Comparison of ENCODE assay signal across 14 cellular contexts in the genomic region with DNA sequence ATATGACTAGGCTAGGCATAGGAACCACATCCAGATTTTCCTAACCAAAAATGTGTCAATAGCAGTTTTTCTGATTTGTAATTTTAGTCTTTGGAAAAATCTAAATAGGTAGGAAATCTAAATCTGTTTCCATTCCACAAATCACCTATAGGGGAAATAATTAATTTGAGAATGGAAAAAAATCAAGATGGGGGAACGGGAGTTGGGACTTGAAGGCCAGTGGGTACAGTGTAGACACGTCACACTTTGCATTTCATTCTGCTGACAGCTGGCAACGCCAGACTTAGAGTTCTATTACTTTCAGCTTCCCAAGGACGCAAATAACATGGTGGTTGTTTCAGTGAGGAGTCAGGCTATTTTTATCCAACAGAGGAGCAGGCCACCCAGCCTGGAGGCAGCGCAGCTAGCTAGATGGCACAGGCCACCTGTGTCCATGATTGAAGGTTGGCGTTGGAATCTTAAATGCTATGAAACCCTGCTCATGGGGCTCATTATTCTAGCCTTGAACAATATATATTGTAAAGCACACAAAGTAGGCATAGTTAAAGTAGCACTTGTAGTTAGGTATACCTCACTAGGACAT. TPM values are rescaled to one million over a fixed set of nuclear protein-coding genes. Genes with fewer than 3 reads are reported as not detected.
DNase-seq lines count a peak whose midpoint lies in the region; ATAC-seq and TF ChIP-seq lines count a peak whose summit lies in the region.
"Had no signal": no experiment of that assay in that cellular context is flagged by ENCODE, and none has a peak within 500 bp of the region (broad histone marks: within the 10 kb centered on the region; RNA-seq: fewer than 3 reads in every experiment).

No MANE protein-coding gene starts in this region.

- H3K36me3 ChIP-seq in upper lobe of right lung, result peaks cover 38% of the 10 kb centered on the region

- peak overlapping the region; percentile 7 for H3K27ac ChIP-seq in upper lobe of right lung

- DNase-seq in Right ventricle myocardium inferior (ENCODE audit: missing footprints), result no peak
- no peak for DNase-seq in cardiac septum (ENCODE audit: low spot score)
- no peak for DNase-seq in central memory CD8-positive, alpha-beta T cell (ENCODE audit: low spot score in 2 of 2)
- DNase-seq in myocyte (ENCODE audit: low read depth), result peak; percentile 81
- no peak for DNase-seq in upper lobe of right lung
- no peak for DNase-seq in ACHN
- DNase-seq: activated CD8-positive, alpha-beta memory T cell treated with anti-CD3 and anti-CD28 coated beads, Interleukin-2, amount 10 ng/mL, durations not matched to agents 7 days and 5 days; activated naive CD4-positive, alpha-beta T cell; cerebellar nuclear complex; DMS53; NCI-H446; stimulated activated CD4-positive, alpha-beta T cell treated with anti-CD3 and anti-CD28 coated beads, Interleukin-2, amount 100 ng/mL, for 48 hours had no signal

- intact Hi-C loops in Right ventricle myocardium inferior (cut with DNase I), result no loop called here
- intact Hi-C loops in cardiac septum (cut with DNase I), result loop anchor here (2.0 kb wide), 1 partner anchor 27 kb away; no protein-coding TSS in a partner anchor
- intact Hi-C loops in upper lobe of right lung (cut with DNase I), result no loop called here

- H3K27me3 ChIP-seq in upper lobe of right lung, result no peaks in the 10 kb centered on the region

- peaks cover 55% of the 10 kb centered on the region for H3K4me1 ChIP-seq in upper lobe of right lung

- no peaks in the 10 kb centered on the region for H3K9me3 ChIP-seq in upper lobe of right lung

- in situ Hi-C loops in ACHN (cut with HindIII; ENCODE audit: low pct_ligation_motif_present, low pct_unique_long_range_greater_than_20kb, low sequenced_read_pairs), result no loop called here

- no peak overlapping the region for H3K4me3 Mint-ChIP-seq in central memory CD8-positive, alpha-beta T cell
- H3K4me3 Mint-ChIP-seq: activated CD8-positive, alpha-beta memory T cell treated with anti-CD3 and anti-CD28 coated beads, Interleukin-2, amount 10 ng/mL, durations not matched to agents 7 days and 5 days had no signal

- H3K9me3 Mint-ChIP-seq in central memory CD8-positive, alpha-beta T cell, result no peaks in the 10 kb centered on the region

- peak overlapping the region; percentile 77 for H3K27ac Mint-ChIP-seq in central memory CD8-positive, alpha-beta T cell (ENCODE audit: low read depth)
- H3K27ac Mint-ChIP-seq: activated CD8-positive, alpha-beta memory T cell treated with anti-CD3 and anti-CD28 coated beads, Interleukin-2, amount 10 ng/mL, durations not matched to agents 7 days and 5 days had no signal

- peaks cover 48% of the 10 kb centered on the region for H3K4me1 Mint-ChIP-seq in central memory CD8-positive, alpha-beta T cell

- H3K36me3 Mint-ChIP-seq in central memory CD8-positive, alpha-beta T cell (ENCODE audit: insufficient read depth), result peaks cover 37% of the 10 kb centered on the region

- H3K4me3 ChIP-seq in upper lobe of right lung, result no peak overlapping the region

- no peak for TF ChIP-seq CTCF in upper lobe of right lung (IDR thresholded peaks at IDR 0.05)

- no peaks in the 10 kb centered on the region for H3K27me3 Mint-ChIP-seq in central memory CD8-positive, alpha-beta T cell
- H3K27me3 Mint-ChIP-seq: activated CD8-positive, alpha-beta memory T cell treated with anti-CD3 and anti-CD28 coated beads, Interleukin-2, amount 10 ng/mL, durations not matched to agents 7 days and 5 days had no signal

- ATAC-seq in Right ventricle myocardium inferior (peak; percentile 78), upper lobe of right lung (no peak), GM19328 (IDR thresholded peaks at IDR 0.05; ENCODE audit: unreplicated experiment) (no peak), HG02759 (IDR thresholded peaks at IDR 0.05; ENCODE audit: unreplicated experiment) (no peak)
- ATAC-seq in central memory CD8-positive, alpha-beta T cell (replicated peaks; ENCODE audit: extremely low read depth, poor library complexity, severe bottlenecking), result no peak
- ATAC-seq: activated CD8-positive, alpha-beta memory T cell treated with anti-CD3 and anti-CD28 coated beads, Interleukin-2, amount 10 ng/mL, durations not matched to agents 7 days and 5 days had no signal

RNA-seq across cellular contexts. Expression of gene HNRNPA3, which starts 23.4 kb away (rescaled TPM):
- total RNA-seq in Right ventricle myocardium inferior (66.6 TPM), cardiac septum (95.7 TPM), myocyte (29.2 and 29.6 TPM in 2 replicates), upper lobe of right lung (139 TPM)
- polyA plus RNA-seq in myocyte (2012), result 127 TPM

RNA-seq across cellular contexts. Expression of gene NFE2L2, which starts 28.6 kb away (rescaled TPM):
- 53.4 TPM for total RNA-seq in Right ventricle myocardium inferior
- total RNA-seq in cardiac septum, result 66.5 TPM
- total RNA-seq in myocyte, result 78.2 and 107 TPM in 2 replicates
- polyA plus RNA-seq in myocyte (2012), result 60.8 TPM
- total RNA-seq in upper lobe of right lung, result 105 TPM
